ENCODE assay signal across 25 cellular contexts in genomic region chrX:120732461-120732860, GRCh38.
"Had no signal": no experiment of that assay in that cellular context is flagged by ENCODE, and none has a peak within 500 bp of the region (broad histone marks: within the 10 kb centered on the region; RNA-seq: fewer than 3 reads in every experiment).

No MANE protein-coding gene starts in this region.

- H3K9me3 ChIP-seq: colonic mucosa, psoas muscle, right lobe of liver, testis, tibial nerve, upper lobe of right lung, vagina had no signal

- H3K36me3 ChIP-seq: colonic mucosa, right lobe of liver, tibial nerve, upper lobe of right lung, vagina had no signal

- H2AFZ ChIP-seq: hepatocyte had no signal

- H3K4me2 ChIP-seq: hepatocyte had no signal

- DNase-seq: colonic mucosa; dorsolateral prefrontal cortex; effector CD8-positive, alpha-beta T cell; foreskin melanocyte; head of caudate nucleus; left colon; left ventricle myocardium superior; mesendoderm; naive thymus-derived CD4-positive, alpha-beta T cell; nephron progenitor cell; psoas muscle; retina; right lobe of liver; stimulated activated CD4-positive, alpha-beta T cell treated with anti-CD3 and anti-CD28 coated beads, Interleukin-4, amount 100 ng/mL, for 1 hour; stimulated activated CD8-positive, alpha-beta memory T cell treated with anti-CD3 and anti-CD28 coated beads, Interleukin-4, amount 100 ng/mL, for 48 hours; stimulated activated naive CD8-positive, alpha-beta T cell treated with anti-CD3 and anti-CD28 coated beads, Interleukin-15, amount 100 ng/mL, for 72 hours; testis; upper lobe of right lung had no signal

- H3K27me3 ChIP-seq: colonic mucosa, hepatocyte, right lobe of liver, testis, tibial nerve, upper lobe of right lung, vagina had no signal

- H3K79me2 ChIP-seq: hepatocyte had no signal

- H3K4me3 ChIP-seq: colonic mucosa, dorsolateral prefrontal cortex, hepatocyte, lung, psoas muscle, right lobe of liver, testis, tibial nerve, upper lobe of right lung, vagina had no signal

- ATAC-seq: esophagus mucosa; left colon; left ventricle myocardium superior; naive thymus-derived CD4-positive, alpha-beta T cell; psoas muscle; right lobe of liver; stimulated activated effector memory CD8-positive, alpha-beta T cell treated with anti-CD3 and anti-CD28 coated beads, Interleukin-12 subunit alpha, Interleukin-12 subunit beta, amount 100 ng/mL, for 72 hours; stimulated activated naive CD8-positive, alpha-beta T cell treated with anti-CD3 and anti-CD28 coated beads, Interleukin-15, amount 100 ng/mL, for 72 hours; upper lobe of right lung had no signal

- H3K27ac ChIP-seq: colonic mucosa, dorsolateral prefrontal cortex, hepatocyte, psoas muscle, right lobe of liver, testis, tibial nerve, upper lobe of right lung, vagina had no signal

- FAIRE-seq: kidney had no signal

- H3K4me1 ChIP-seq: colonic mucosa, psoas muscle, right lobe of liver, testis, upper lobe of right lung, vagina had no signal
